12 cellular contexts compared by ENCODE assay signal in genomic region chr22:46042786-46043185, GRCh38.
DNase-seq lines count a peak whose midpoint lies in the region; ATAC-seq and TF ChIP-seq lines count a peak whose summit lies in the region.
"Had no signal": no experiment of that assay in that cellular context is flagged by ENCODE, and none has a peak within 500 bp of the region (broad histone marks: within the 10 kb centered on the region; RNA-seq: fewer than 3 reads in every experiment).

No MANE protein-coding gene starts in this region.

- H3K4me1 Mint-ChIP-seq in activated T-cell treated with anti-CD3 and anti-CD28 coated beads, Interleukin-2, amount 50 U/mL, for 4 hours (ENCODE audit: low read depth) = peaks cover 20% of the 10 kb centered on the region
- H3K4me1 Mint-ChIP-seq in activated T-cell treated with anti-CD3 and anti-CD28 coated beads, Interleukin-2, amount 50 U/mL, for 72 hours (ENCODE audit: low read depth) = peaks cover 29% of the 10 kb centered on the region

- no peaks in the 10 kb centered on the region for H3K36me3 Mint-ChIP-seq in activated T-cell treated with anti-CD3 and anti-CD28 coated beads, Interleukin-2, amount 50 U/mL, for 4 hours (ENCODE audit: insufficient read depth)
- H3K36me3 Mint-ChIP-seq in activated T-cell treated with anti-CD3 and anti-CD28 coated beads, Interleukin-2, amount 50 U/mL, for 72 hours (ENCODE audit: insufficient read depth in 2 of 2) = no peaks in the 10 kb centered on the region

- H3K4me3 Mint-ChIP-seq in activated T-cell treated with anti-CD3 and anti-CD28 coated beads, Interleukin-2, amount 50 U/mL, for 4 hours = peak overlapping the region; percentile 21
- no peak overlapping the region for H3K4me3 Mint-ChIP-seq in activated T-cell treated with anti-CD3 and anti-CD28 coated beads, Interleukin-2, amount 50 U/mL, for 72 hours

- no peaks in the 10 kb centered on the region for H3K9me3 ChIP-seq in ascending aorta
- no peaks in the 10 kb centered on the region for H3K9me3 ChIP-seq in left lung
- H3K9me3 ChIP-seq in tibial nerve = no peaks in the 10 kb centered on the region

- H3K4me3 ChIP-seq in ascending aorta = peak overlapping the region in 1 of 2 donors; percentile 72
- H3K4me3 ChIP-seq in left lung = no peak overlapping the region
- no peak overlapping the region for H3K4me3 ChIP-seq in tibial nerve

- H3K27me3 ChIP-seq in ascending aorta (no peaks in the 10 kb centered on the region), left lung (no peaks in the 10 kb centered on the region), tibial nerve (no peaks in the 10 kb centered on the region)

- no peaks in the 10 kb centered on the region for H3K9me3 Mint-ChIP-seq in activated T-cell treated with anti-CD3 and anti-CD28 coated beads, Interleukin-2, amount 50 U/mL, for 4 hours
- no peaks in the 10 kb centered on the region for H3K9me3 Mint-ChIP-seq in activated T-cell treated with anti-CD3 and anti-CD28 coated beads, Interleukin-2, amount 50 U/mL, for 72 hours

- H3K27ac ChIP-seq in ascending aorta (peak overlapping the region; percentile 97 to 98), left lung (peak overlapping the region; percentile 89 to 94), tibial nerve (peak overlapping the region; percentile 91 to 100 (median 97))

- 82 to 85% methylated on average over 11 of the region's 11 CpGs for WGBS in tibial nerve, 2 donors

- TF ChIP-seq CTCF in ascending aorta (IDR thresholded peaks at IDR 0.05) = no peak
- TF ChIP-seq CTCF in left lung (IDR thresholded peaks at IDR 0.05) = no peak
- no peak for TF ChIP-seq CTCF in tibial nerve (IDR thresholded peaks at IDR 0.05)

- intact Hi-C loops in ascending aorta (cut with DNase I) = no loop called here
- intact Hi-C loops in left lung (cut with DNase I) = no loop called here

- H3K4me1 ChIP-seq in ascending aorta = peaks cover 24 to 41% of the 10 kb centered on the region in 2 donors
- peaks cover 25 to 61% of the 10 kb centered on the region in 2 donors for H3K4me1 ChIP-seq in left lung
- H3K4me1 ChIP-seq in tibial nerve = peaks cover 0 to 89% (median 45%) of the 10 kb centered on the region in 4 donors

- no peak for TF ChIP-seq EP300 in tibial nerve (IDR thresholded peaks at IDR 0.05)

- no peak for ATAC-seq in activated T-cell treated with anti-CD3 and anti-CD28 coated beads, Interleukin-2, amount 50 U/mL, for 4 hours
- no peak for ATAC-seq in activated T-cell treated with anti-CD3 and anti-CD28 coated beads, Interleukin-2, amount 50 U/mL, for 72 hours (replicated peaks in 1 of 2)
- ATAC-seq in left lung (no peak), GM21447 (IDR thresholded peaks at IDR 0.05; ENCODE audit: unreplicated experiment) (no peak), GM18520 (IDR thresholded peaks at IDR 0.05; ENCODE audit: unreplicated experiment) (no peak)

- TF ChIP-seq POLR2A in tibial nerve (IDR thresholded peaks at IDR 0.05) = no peak

- H3K36me3 ChIP-seq in ascending aorta = no peaks in the 10 kb centered on the region
- no peaks in the 10 kb centered on the region for H3K36me3 ChIP-seq in left lung
- H3K36me3 ChIP-seq in tibial nerve = no peaks in the 10 kb centered on the region

- DNase-seq in activated T-cell treated with anti-CD3 and anti-CD28 coated beads, Interleukin-2, amount 50 U/mL, for 4 hours = no peak
- no peak for DNase-seq in activated T-cell treated with anti-CD3 and anti-CD28 coated beads, Interleukin-2, amount 50 U/mL, for 72 hours
- DNase-seq in ascending aorta (ENCODE audit: low spot score in 2 of 2) = peak; percentile 2 to 58
- no peak for DNase-seq in left lung
- no peak for DNase-seq in tibial nerve (ENCODE audit: low spot score in 2 of 2)
- DNase-seq in ACHN = no peak
- DNase-seq: GOT3; NCI-H226; stimulated activated CD4-positive, alpha-beta T cell treated with anti-CD3 and anti-CD28 coated beads, Interleukin-15, amount 100 ng/mL, for 24 hours; T-helper 1 cell had no signal

- no peak overlapping the region for H3K27ac Mint-ChIP-seq in activated T-cell treated with anti-CD3 and anti-CD28 coated beads, Interleukin-2, amount 50 U/mL, for 72 hours

- in situ Hi-C loops in ACHN (cut with HindIII; ENCODE audit: low pct_ligation_motif_present, low pct_unique_long_range_greater_than_20kb, low sequenced_read_pairs) = no loop called here

- no peaks in the 10 kb centered on the region for H3K27me3 Mint-ChIP-seq in activated T-cell treated with anti-CD3 and anti-CD28 coated beads, Interleukin-2, amount 50 U/mL, for 4 hours (ENCODE audit: low read depth)
- no peaks in the 10 kb centered on the region for H3K27me3 Mint-ChIP-seq in activated T-cell treated with anti-CD3 and anti-CD28 coated beads, Interleukin-2, amount 50 U/mL, for 72 hours (ENCODE audit: low read depth)

Comparison
In these comparisons a context has a peak if more than half of its experiments do, and no peak if none do; other contexts are left out.
1. DNase-seq: peak in ascending aorta (2 of 2); none in activated T-cell treated with anti-CD3 and anti-CD28 coated beads, Interleukin-2, amount 50 U/mL, for 4 hours (single experiment), activated T-cell treated with anti-CD3 and anti-CD28 coated beads, Interleukin-2, amount 50 U/mL, for 72 hours (0 of 2), left lung (0 of 2), tibial nerve (0 of 2) and ACHN (single experiment).
2. Peak in every context shown above with its lines, with median percentiles within 50 percentile points of each other: H3K27ac ChIP-seq.